Comparison of ENCODE assay signal across 11 cellular contexts in genomic region chr1:17207046-17207445, GRCh38. TPM values are rescaled to one million over a fixed set of nuclear protein-coding genes. Genes with fewer than 3 reads are reported as not detected.
DNase-seq lines count a peak whose midpoint lies in the region; FAIRE-seq and TF ChIP-seq lines count a peak whose summit lies in the region.
"Had no signal": no experiment of that assay in that cellular context is flagged by ENCODE, and none has a peak within 500 bp of the region (broad histone marks: within the 10 kb centered on the region; RNA-seq: fewer than 3 reads in every experiment).

No MANE protein-coding gene starts in this region.

- no peaks in the 10 kb centered on the region for H4K20me1 ChIP-seq in keratinocyte (ENCODE audit: control insufficient read depth, extremely low read depth, insufficient read depth, low read length)

- TF ChIP-seq EP300 in esophagus muscularis mucosa (IDR thresholded peaks at IDR 0.05), result no peak

- peak in 9 of 14 donors; percentile 11 to 66 (median 38) for DNase-seq in C1 segment of cervical spinal cord (lab: John Stamatoyannopoulos, UW)
- peak; percentile 46 for DNase-seq in GM20000 (ENCODE audit: low spot score)
- DNase-seq in NCI-H69 (lab: John Stamatoyannopoulos, UW), result peak; percentile 4
- DNase-seq in keratinocyte (ENCODE audit: low read depth, low spot score), result no peak
- no peak for DNase-seq in endodermal cell
- no peak for DNase-seq in esophagus muscularis mucosa (ENCODE audit: extremely low spot score)
- no peak for DNase-seq in NCI-H510A (lab: John Stamatoyannopoulos, UW)
- DNase-seq in prostate gland (ENCODE audit: low spot score), result no peak

- H3K36me3 ChIP-seq in keratinocyte (ENCODE audit: control insufficient read depth in 2 of 2, extremely low read depth in 1 of 2, insufficient read depth in 2 of 2, low read length in 2 of 2) (no peaks in the 10 kb centered on the region), endodermal cell (ENCODE audit: control insufficient read depth, insufficient read depth, low read length) (no peaks in the 10 kb centered on the region), esophagus muscularis mucosa (no peaks in the 10 kb centered on the region), prostate gland (no peaks in the 10 kb centered on the region)

- no peak overlapping the region for H3K27ac ChIP-seq in keratinocyte (ENCODE audit: control insufficient read depth, insufficient read depth, low read length)
- H3K27ac ChIP-seq in endodermal cell (ENCODE audit: low read depth, low read length), result no peak overlapping the region
- no peak overlapping the region for H3K27ac ChIP-seq in esophagus muscularis mucosa (replicated peaks in 1 of 4)
- H3K27ac ChIP-seq in prostate gland, result no peak overlapping the region
- H3K27ac ChIP-seq: VCaP had no signal

- no peak for TF ChIP-seq CTCF in GM20000 (IDR thresholded peaks at IDR 0.05; ENCODE audit: extremely low read depth, missing control alignments)
- TF ChIP-seq CTCF in keratinocyte (optimal IDR thresholded peaks at IDR 0.05 in 1 of 3, IDR thresholded peaks at IDR 0.05 in 1 of 3, conservative IDR thresholded peaks at IDR 0.05 in 1 of 3; ENCODE audit: extremely low read depth in 1 of 3, insufficient read depth in 2 of 3, low read length in 3 of 3), result no peak
- no peak for TF ChIP-seq CTCF in endodermal cell (conservative IDR thresholded peaks at IDR 0.05)
- no peak for TF ChIP-seq CTCF in esophagus muscularis mucosa (IDR thresholded peaks at IDR 0.05)
- no peak for TF ChIP-seq CTCF in prostate gland (IDR thresholded peaks at IDR 0.05)

- peaks cover under 1% of the 10 kb centered on the region for H3K4me1 Mint-ChIP-seq in endodermal cell

- no peak overlapping the region for H3K4me3 ChIP-seq in keratinocyte (ENCODE audit: control insufficient read depth in 2 of 3, extremely low read depth in 1 of 3, insufficient read depth in 2 of 3, low read depth in 1 of 3, low read length in 3 of 3)
- H3K4me3 ChIP-seq in endodermal cell (ENCODE audit: low read length), result no peak overlapping the region
- no peak overlapping the region for H3K4me3 ChIP-seq in esophagus muscularis mucosa
- H3K4me3 ChIP-seq in prostate gland, result no peak overlapping the region

- 90 to 94% methylated on average over 4 of the region's 4 CpGs for WGBS in endodermal cell (ENCODE audit: insufficient coverage in 1 of 2, insufficient read length in 1 of 2), 2 experiments
- WGBS in esophagus muscularis mucosa, result 36% methylated on average over 4 of the region's 4 CpGs
- 70% methylated on average over 4 of the region's 4 CpGs for WGBS in prostate gland

- dilution Hi-C loops in keratinocyte (cut with MboI; ENCODE audit: extremely low pct_ligation_motif_present, low sequenced_read_pairs), result no loop called here

- H3K9me1 ChIP-seq in keratinocyte (ENCODE audit: control insufficient read depth, extremely low read depth, insufficient read depth, low read length), result peaks cover 2% of the 10 kb centered on the region

- intact Hi-C loops in esophagus muscularis mucosa (cut with DNase I) (no loop called here), prostate gland (cut with DNase I) (no loop called here)

- H3K4me1 ChIP-seq in keratinocyte (ENCODE audit: control insufficient read depth, extremely low read depth, insufficient read depth, low read length) (peaks cover 53% of the 10 kb centered on the region), endodermal cell (ENCODE audit: control insufficient read depth, insufficient read depth, low read length) (no peaks in the 10 kb centered on the region), esophagus muscularis mucosa (no peaks in the 10 kb centered on the region), prostate gland (replicated peaks) (no peaks in the 10 kb centered on the region)

- H3K79me2 ChIP-seq in keratinocyte (ENCODE audit: control insufficient read depth, insufficient read depth, low read length), result no peaks in the 10 kb centered on the region

- no peak overlapping the region for H3K4me2 ChIP-seq in keratinocyte (ENCODE audit: control insufficient read depth, extremely low read depth, insufficient read depth, low read depth, low read length)

- H2AFZ ChIP-seq in keratinocyte (ENCODE audit: control insufficient read depth, low read length), result no peak overlapping the region

- no peak overlapping the region for H3K27ac Mint-ChIP-seq in endodermal cell
- H3K27ac Mint-ChIP-seq: dendritic cell treated with granulocyte-macrophage colony-stimulating factor and Interleukin-4, amounts not matched to agents 40 ng/mL and 50 ng/mL, for 4 days had no signal

- H3K9me3 ChIP-seq in keratinocyte (ENCODE audit: control insufficient read depth, low read depth, low read length) (no peaks in the 10 kb centered on the region), endodermal cell (ENCODE audit: control insufficient read depth, low read length) (no peaks in the 10 kb centered on the region), esophagus muscularis mucosa (no peaks in the 10 kb centered on the region), prostate gland (no peaks in the 10 kb centered on the region)

- no peaks in the 10 kb centered on the region for H3K36me3 Mint-ChIP-seq in endodermal cell (ENCODE audit: low read depth)

- no peak overlapping the region for H3K4me3 Mint-ChIP-seq in endodermal cell
- H3K4me3 Mint-ChIP-seq: dendritic cell treated with granulocyte-macrophage colony-stimulating factor and Interleukin-4, amounts not matched to agents 40 ng/mL and 50 ng/mL, for 4 days; nephron had no signal

- peaks cover 7% of the 10 kb centered on the region for H3K27me3 Mint-ChIP-seq in endodermal cell (ENCODE audit: insufficient read depth)

- H3K9ac ChIP-seq in keratinocyte (ENCODE audit: control insufficient read depth, extremely low read depth, insufficient read depth, low read length), result peak overlapping the region; percentile 48
- H3K9ac ChIP-seq in endodermal cell (ENCODE audit: extremely low read depth, low read length, poor library complexity, severe bottlenecking), result no peak overlapping the region

- TF ChIP-seq POLR2A in esophagus muscularis mucosa (IDR thresholded peaks at IDR 0.05; ENCODE audit: low read depth), result no peak
- no peak for TF ChIP-seq POLR2A in prostate gland (IDR thresholded peaks at IDR 0.05)

- no peaks in the 10 kb centered on the region for H3K27me3 ChIP-seq in keratinocyte (ENCODE audit: control insufficient read depth, extremely low read depth, insufficient read depth, low read length)
- H3K27me3 ChIP-seq in endodermal cell (ENCODE audit: control insufficient read depth, insufficient read depth, low read length, poor library complexity, severe bottlenecking), result no peaks in the 10 kb centered on the region
- peaks cover 0 to 54% (median 0%) of the 10 kb centered on the region in 4 donors for H3K27me3 ChIP-seq in esophagus muscularis mucosa
- H3K27me3 ChIP-seq in prostate gland (replicated peaks; ENCODE audit: insufficient read depth), result no peaks in the 10 kb centered on the region

- no peaks in the 10 kb centered on the region for H3K9me3 Mint-ChIP-seq in endodermal cell
- H3K9me3 Mint-ChIP-seq: dendritic cell treated with granulocyte-macrophage colony-stimulating factor and Interleukin-4, amounts not matched to agents 40 ng/mL and 50 ng/mL, for 4 days; nephron had no signal

- FAIRE-seq in keratinocyte (lab: Jason Lieb, UNC), result no peak

RNA-seq across cellular contexts. Expression of gene PADI1, which starts 2.1 kb away (rescaled TPM):
- 0.96 to 2.1 TPM (median 1.0 TPM) in 3 replicates for polyA plus RNA-seq in keratinocyte
- 1.8 TPM for polyA plus RNA-seq in keratinocyte (2011; ENCODE audit: low read depth)
- 0.49 and 0.83 TPM in 2 replicates for polyA plus RNA-seq in keratinocyte (2011; cell fraction: cytosol; rRNA removed)
- polyA plus RNA-seq in keratinocyte (2011; cell fraction: nucleus; rRNA removed), result 4.8 and 6.3 TPM in 2 replicates
- 0.77 and 9.9 TPM in 2 replicates for polyA plus RNA-seq in keratinocyte (2012; ENCODE audit: low replicate concordance)
- polyA minus RNA-seq in keratinocyte, result 0.72 to 1.5 TPM (median 0.96 TPM) in 3 replicates
- not detected for polyA minus RNA-seq in keratinocyte (2011; cell fraction: cytosol; rRNA and poly(A)+ RNA removed)
- 1.3 and 4.0 TPM in 2 replicates for polyA minus RNA-seq in keratinocyte (2011; cell fraction: nucleus; rRNA and poly(A)+ RNA removed)
- total RNA-seq in endodermal cell (under 1 TPM in 1 of 2 donors, not detected in 1; 0.13 TPM), esophagus muscularis mucosa (1 to 10 TPM in 1 of 4 donors, not detected in 3; 2.1 TPM), prostate gland (under 1 TPM; 0.18 to 0.34 TPM)
- 0.07 TPM for polyA plus RNA-seq in endodermal cell (2013, experiment 1 of 2)
- not detected for polyA plus RNA-seq in endodermal cell (2013, experiment 2 of 2)

RNA-seq across cellular contexts. Expression of gene PADI3, which starts 41.9 kb away (rescaled TPM):
- polyA plus RNA-seq in keratinocyte, result 4.2 to 6.1 TPM (median 5.2 TPM) in 3 replicates
- polyA plus RNA-seq in keratinocyte (2011; ENCODE audit: low read depth), result 0.30 TPM
- polyA plus RNA-seq in keratinocyte (2011; cell fraction: cytosol; rRNA removed), result 2.7 and 3.6 TPM in 2 replicates
- 5.7 and 7.7 TPM in 2 replicates for polyA plus RNA-seq in keratinocyte (2011; cell fraction: nucleus; rRNA removed)
- 0.72 and 5.7 TPM in 2 replicates for polyA plus RNA-seq in keratinocyte (2012; ENCODE audit: low replicate concordance)
- 7.2 to 13.8 TPM (median 9.6 TPM) in 3 replicates for polyA minus RNA-seq in keratinocyte
- polyA minus RNA-seq in keratinocyte (2011; cell fraction: cytosol; rRNA and poly(A)+ RNA removed), result 5.4 TPM
- polyA minus RNA-seq in keratinocyte (2011; cell fraction: nucleus; rRNA and poly(A)+ RNA removed), result 3.7 and 5.0 TPM in 2 replicates
- under 1 TPM; 0.29 to 0.33 TPM for total RNA-seq in endodermal cell
- 0.61 TPM for polyA plus RNA-seq in endodermal cell (2013, experiment 1 of 2)
- 0.70 TPM for polyA plus RNA-seq in endodermal cell (2013, experiment 2 of 2)
- not detected for total RNA-seq in esophagus muscularis mucosa
- 1 to 10 TPM in 1 of 2 donors, under 1 TPM in 1; 0.18 to 1.2 TPM for total RNA-seq in prostate gland

Comparison
In these comparisons a context has a peak if more than half of its experiments do, and no peak if none do; other contexts are left out.
1. DNase-seq: peak in C1 segment of cervical spinal cord (9 of 14), GM20000 (single experiment) and NCI-H69 (single experiment); none in keratinocyte (single experiment), endodermal cell (single experiment), esophagus muscularis mucosa (single experiment), NCI-H510A (single experiment) and prostate gland (single experiment).